In genomic region chr3:152488449-152488848, GRCh38 we compare ENCODE assay signal across 30 cellular contexts.
"Had no signal": no experiment of that assay in that cellular context is flagged by ENCODE, and none has a peak within 500 bp of the region (broad histone marks: within the 10 kb centered on the region; RNA-seq: fewer than 3 reads in every experiment).

No MANE protein-coding gene starts in this region.

- H3K4me3 Mint-ChIP-seq: naive thymus-derived CD4-positive, alpha-beta T cell; natural killer cell; nephron; neural progenitor cell; stimulated activated naive CD8-positive, alpha-beta T cell treated with anti-CD3 and anti-CD28 coated beads, Interleukin-15, Interleukin-2, amounts not matched to agents 100 ng/mL and 50 ng/mL, for 24 hours; type B pancreatic cell had no signal

- H3K27ac Mint-ChIP-seq: naive thymus-derived CD4-positive, alpha-beta T cell; natural killer cell; nephron; neural progenitor cell; progenitor cell of endocrine pancreas; stimulated activated naive CD8-positive, alpha-beta T cell treated with anti-CD3 and anti-CD28 coated beads, Interleukin-15, Interleukin-2, amounts not matched to agents 100 ng/mL and 50 ng/mL, for 24 hours; type B pancreatic cell had no signal

- H3K27me3 ChIP-seq: neural progenitor cell, ovary, spleen, suprapubic skin, testis, tibial artery, transverse colon, upper lobe of right lung, uterus had no signal

- H3K9me3 Mint-ChIP-seq: natural killer cell; stimulated activated naive CD8-positive, alpha-beta T cell treated with anti-CD3 and anti-CD28 coated beads, Interleukin-15, Interleukin-2, amounts not matched to agents 100 ng/mL and 50 ng/mL, for 24 hours; type B pancreatic cell had no signal

- H3K27ac ChIP-seq: neural progenitor cell, ovary, parathyroid adenoma, psoas muscle, skin epidermis, spleen, suprapubic skin, testis, tibial artery, transverse colon, upper lobe of right lung, uterus had no signal

- H3K36me3 Mint-ChIP-seq: natural killer cell, neural progenitor cell, type B pancreatic cell had no signal

- H3K4me1 ChIP-seq: neural progenitor cell, parathyroid adenoma, psoas muscle, spleen, suprapubic skin, testis, tibial artery, transverse colon, upper lobe of right lung, uterus had no signal

- H2AFZ ChIP-seq: neural progenitor cell, parathyroid adenoma had no signal

- H3K27me3 Mint-ChIP-seq: progenitor cell of endocrine pancreas; stimulated activated naive CD8-positive, alpha-beta T cell treated with anti-CD3 and anti-CD28 coated beads, Interleukin-15, Interleukin-2, amounts not matched to agents 100 ng/mL and 50 ng/mL, for 24 hours; type B pancreatic cell had no signal

- H3K36me3 ChIP-seq: neural progenitor cell, ovary, spleen, suprapubic skin, tibial artery, transverse colon, upper lobe of right lung, uterus had no signal

- H3K9ac ChIP-seq: neural progenitor cell, parathyroid adenoma had no signal

- DNase-seq: naive thymus-derived CD4-positive, alpha-beta T cell; natural killer cell; occipital lobe; ovary; posterior cingulate gyrus; psoas muscle; right cardiac atrium; spleen; stimulated activated CD4-positive, alpha-beta T cell treated with anti-CD3 and anti-CD28 coated beads, Interleukin-12 subunit alpha, Interleukin-12 subunit beta, amount 100 ng/mL, for 4 hours; stimulated activated CD4-positive, alpha-beta T cell treated with anti-CD3 and anti-CD28 coated beads, Interleukin-1b, Interleukin-23, amount 100 ng/mL, for 48 hours; stimulated activated CD4-positive, alpha-beta T cell treated with anti-CD3 and anti-CD28 coated beads, Interleukin-4, amount 100 ng/mL, for 1 hour; stimulated activated CD4-positive, alpha-beta T cell treated with anti-CD3 and anti-CD28 coated beads, Interleukin-4, amount 100 ng/mL, for 4 hours; stimulated activated CD8-positive, alpha-beta memory T cell treated with anti-CD3 and anti-CD28 coated beads, Interleukin-4, amount 100 ng/mL, for 48 hours; stimulated activated naive CD4-positive, alpha-beta T cell; substantia nigra; testis; tibial artery; transverse colon; upper lobe of right lung; uterus had no signal

- H3K4me1 Mint-ChIP-seq: naive thymus-derived CD4-positive, alpha-beta T cell; natural killer cell; nephron; neural progenitor cell had no signal

- H3K4me3 ChIP-seq: neural progenitor cell, ovary, psoas muscle, skin epidermis, smooth muscle cell, spleen, suprapubic skin, testis, tibial artery, transverse colon, upper lobe of right lung, uterus had no signal

- ATAC-seq: naive thymus-derived CD4-positive, alpha-beta T cell; natural killer cell; psoas muscle; right cardiac atrium; sciatic nerve; upper lobe of right lung had no signal

- H3K9me3 ChIP-seq: ovary, psoas muscle, suprapubic skin, testis, tibial artery, transverse colon, upper lobe of right lung, uterus had no signal

- H3K4me2 ChIP-seq: neural progenitor cell, smooth muscle cell had no signal

- H3K79me2 ChIP-seq: parathyroid adenoma had no signal
